ENCODE assay signal across 8 cellular contexts in the genomic region with DNA sequence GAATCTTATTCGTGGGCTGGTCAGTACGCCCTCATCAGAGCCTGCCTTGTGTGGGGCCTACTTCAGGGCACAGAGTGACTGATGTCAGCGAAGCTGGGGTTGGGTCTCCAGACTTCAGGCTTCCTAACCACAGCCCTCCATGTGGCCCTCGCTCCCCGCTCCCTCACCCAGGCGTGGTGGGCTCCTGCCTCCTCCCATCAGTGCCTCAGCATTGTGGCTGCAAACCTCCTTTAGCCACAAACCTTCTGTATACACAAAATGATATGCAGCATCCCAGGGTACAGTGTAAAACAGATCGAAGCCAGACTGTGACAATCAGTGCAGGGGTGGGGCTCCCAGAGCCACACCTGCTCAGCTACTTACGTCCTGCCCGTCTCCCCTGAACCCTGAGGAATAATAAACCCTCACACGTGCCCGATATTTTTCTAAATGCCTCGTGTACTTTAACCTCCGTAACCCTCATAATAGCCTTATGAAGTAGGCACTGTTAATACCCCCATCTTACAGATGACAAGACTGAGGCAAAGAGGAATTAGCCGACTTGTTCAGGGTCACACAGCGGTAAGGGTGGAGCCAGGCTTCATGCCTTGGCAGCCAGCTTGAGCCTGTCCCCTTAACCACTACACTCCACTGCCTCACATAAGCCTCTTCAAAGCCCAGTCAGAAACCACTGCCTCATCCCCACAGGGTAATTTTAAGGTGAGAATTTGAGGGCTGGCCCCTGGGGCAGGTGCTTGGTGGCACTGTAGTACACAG. TPM values are rescaled to one million over a fixed set of nuclear protein-coding genes. Genes with fewer than 3 reads are reported as not detected.
DNase-seq lines count a peak whose midpoint lies in the region; ATAC-seq and TF ChIP-seq lines count a peak whose summit lies in the region.

No MANE protein-coding gene starts in this region.

- DNase-seq in activated T-cell treated with anti-CD3 and anti-CD28 coated beads, Interleukin-2, amount 50 U/mL, for 4 hours = peak; percentile 39
- DNase-seq in activated T-cell treated with anti-CD3 and anti-CD28 coated beads for 4 hours (no peak), NCI-H524 (lab: John Stamatoyannopoulos, UW) (no peak), cortex of kidney (lab: John Stamatoyannopoulos, UW) (no peak), chondrocyte (ENCODE audit: low spot score) (no peak)
- DNase-seq in activated effector memory CD4-positive, alpha-beta T cell treated with anti-CD3 and anti-CD28 coated beads, Interleukin-2, amount 50 U/mL, for 16 hours = peak; percentile 79

- H3K4me3 ChIP-seq in neutrophil (ENCODE audit: low read depth in 1 of 2, low read length in 1 of 2) = peak overlapping the region; percentile 40 to 54

- TF ChIP-seq CTCF in neutrophil (IDR thresholded peaks at IDR 0.05) = no peak
- TF ChIP-seq CTCF in chondrocyte (IDR thresholded peaks at IDR 0.05) = no peak

- H3K9me3 Mint-ChIP-seq in activated T-cell treated with anti-CD3 and anti-CD28 coated beads, Interleukin-2, amount 50 U/mL, for 4 hours = no peaks in the 10 kb centered on the region
- no peaks in the 10 kb centered on the region for H3K9me3 Mint-ChIP-seq in chondrocyte (ENCODE audit: low read depth)

- H3K4me3 Mint-ChIP-seq in activated T-cell treated with anti-CD3 and anti-CD28 coated beads, Interleukin-2, amount 50 U/mL, for 4 hours = peak overlapping the region; percentile 68
- H3K4me3 Mint-ChIP-seq in chondrocyte (ENCODE audit: unreplicated experiment) = no peak overlapping the region

- no peaks in the 10 kb centered on the region for H3K27me3 Mint-ChIP-seq in activated T-cell treated with anti-CD3 and anti-CD28 coated beads, Interleukin-2, amount 50 U/mL, for 4 hours (ENCODE audit: low read depth)
- no peaks in the 10 kb centered on the region for H3K27me3 Mint-ChIP-seq in chondrocyte (ENCODE audit: low read depth)

- peaks cover 69% of the 10 kb centered on the region in 2 experiments for H3K4me1 ChIP-seq in neutrophil (ENCODE audit: control insufficient read depth in 1 of 2, insufficient read depth in 1 of 2, low read depth in 1 of 2, low read length in 1 of 2)

- H3K27ac Mint-ChIP-seq in chondrocyte (ENCODE audit: unreplicated experiment) = no peak overlapping the region

- peak; percentile 32 to 34 for ATAC-seq in activated T-cell treated with anti-CD3 and anti-CD28 coated beads, Interleukin-2, amount 50 U/mL, for 4 hours
- peak; percentile 43 for ATAC-seq in HG03354 (IDR thresholded peaks at IDR 0.05; ENCODE audit: poor library complexity, severe bottlenecking, unreplicated experiment)

- H3K36me3 Mint-ChIP-seq in activated T-cell treated with anti-CD3 and anti-CD28 coated beads, Interleukin-2, amount 50 U/mL, for 4 hours (ENCODE audit: insufficient read depth) = no peaks in the 10 kb centered on the region
- H3K36me3 Mint-ChIP-seq in chondrocyte (ENCODE audit: low read depth) = no peaks in the 10 kb centered on the region

- H3K27ac ChIP-seq in neutrophil = peak overlapping the region; percentile 100

- peaks cover 4% of the 10 kb centered on the region for H3K36me3 ChIP-seq in neutrophil

- H3K9me3 ChIP-seq in neutrophil = no peaks in the 10 kb centered on the region

- H3K27me3 ChIP-seq in neutrophil = no peaks in the 10 kb centered on the region

- H3K4me1 Mint-ChIP-seq in activated T-cell treated with anti-CD3 and anti-CD28 coated beads, Interleukin-2, amount 50 U/mL, for 4 hours (ENCODE audit: low read depth) = peaks cover 94% of the 10 kb centered on the region
- H3K4me1 Mint-ChIP-seq in chondrocyte (ENCODE audit: low read depth) = peaks cover 4% of the 10 kb centered on the region

RNA-seq across cellular contexts. Expression of a gene that starts 7.3 kb away (rescaled TPM):
- under 1 TPM; 0.05 to 0.28 (median 0.18) TPM for total RNA-seq in activated T-cell treated with anti-CD3 and anti-CD28 coated beads, Interleukin-2, amount 50 U/mL, for 4 hours
- not detected in 3 replicates for total RNA-seq in chondrocyte

RNA-seq across cellular contexts. Expression of a gene that starts 46.5 kb away (rescaled TPM):
- 100 to 1,000 TPM; 238 to 274 (median 240) TPM for total RNA-seq in activated T-cell treated with anti-CD3 and anti-CD28 coated beads, Interleukin-2, amount 50 U/mL, for 4 hours
- 0.49 to 1.3 TPM in 2 of 3 replicates, not detected in the other for total RNA-seq in chondrocyte

Comparison
In these comparisons a context has a peak if more than half of its experiments do, and no peak if none do; other contexts are left out.
1. DNase-seq: peak in activated T-cell treated with anti-CD3 and anti-CD28 coated beads, Interleukin-2, amount 50 U/mL, for 4 hours (single experiment) and activated effector memory CD4-positive, alpha-beta T cell treated with anti-CD3 and anti-CD28 coated beads, Interleukin-2, amount 50 U/mL, for 16 hours (single experiment); none in activated T-cell treated with anti-CD3 and anti-CD28 coated beads for 4 hours (single experiment), NCI-H524 (0 of 2), cortex of kidney (single experiment) and chondrocyte (single experiment).
2. RNA of a gene that starts 46.5 kb away (total RNA-seq): 238 to 274 TPM in activated T-cell treated with anti-CD3 and anti-CD28 coated beads, Interleukin-2, amount 50 U/mL, for 4 hours; 0.49 to 1.3 TPM in chondrocyte; every median in the first group is over 100 times any median in the second.